Comparison of ENCODE assay signal across 8 cellular contexts in the genomic region with DNA sequence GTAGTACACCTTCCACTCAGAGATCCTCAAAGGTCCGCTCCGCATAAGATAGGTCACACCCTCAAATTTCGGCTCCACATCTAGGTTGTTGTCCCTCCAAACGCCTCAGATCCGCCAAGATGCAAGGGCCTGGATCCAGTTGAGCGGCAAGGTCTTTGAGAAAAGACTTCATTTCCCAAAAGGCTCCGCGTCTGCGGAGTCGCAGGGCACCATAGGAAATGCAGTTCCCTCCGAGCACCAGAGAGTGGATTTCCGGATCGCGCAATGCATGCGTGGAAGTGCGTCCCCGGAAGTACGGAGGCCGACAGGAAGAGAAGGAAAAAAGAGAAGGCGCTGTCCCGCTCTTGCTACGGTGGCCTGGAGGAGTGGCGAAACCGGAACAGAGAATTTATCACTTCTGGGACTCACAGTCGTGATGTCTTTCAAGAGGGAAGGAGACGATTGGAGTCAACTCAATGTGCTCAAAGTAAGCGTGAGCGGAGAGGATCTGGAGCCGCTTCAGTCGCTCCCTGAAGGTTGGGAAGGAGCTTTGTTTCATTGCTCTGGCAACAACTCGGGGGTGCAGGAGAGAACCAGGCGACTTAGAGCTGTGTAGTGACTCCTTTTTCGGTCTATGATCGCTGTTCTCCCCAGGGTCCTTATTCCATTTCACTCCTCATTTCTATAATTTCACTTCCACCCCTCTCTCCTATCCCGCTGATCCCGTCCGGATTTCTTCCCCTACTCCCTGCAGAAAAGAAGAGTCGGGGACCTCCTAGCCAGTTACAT. TPM values are rescaled to one million over a fixed set of nuclear protein-coding genes. Genes with fewer than 3 reads are reported as not detected.
A peak's percentile ranks its signal among the peaks of the same experiment; 100 is the strongest.
DNase-seq lines count a peak whose midpoint lies in the region; ATAC-seq, FAIRE-seq and TF ChIP-seq lines count a peak whose summit lies in the region.

Gene LYSMD1, minus strand, starts transcription at position 165 of the 768 bp plus-strand sequence. CDS start 644 bp downstream, outside the sequence.
Gene SCNM1, plus strand, starts transcription at position 407 of the 768 bp plus-strand sequence. Its CDS starts 9 bp downstream, at position 416.

- peaks cover 5 to 10% (median 5%) of the 10 kb centered on the region in 4 experiments for H3K4me1 ChIP-seq in H1 (replicated peaks in 1 of 4; ENCODE audit: control insufficient read depth in 3 of 4, insufficient read depth in 4 of 4, low read length in 3 of 4)

- H4K5ac ChIP-seq in H1 (ENCODE audit: insufficient read length, low read depth, low read length) = peak within 1 kb of the TSS; percentile 22

- H2BK15ac ChIP-seq in H1 (ENCODE audit: low read length) = 0 out of 2 replicates have a peak within 1 kb of the TSS, but pooled peaks have one; percentile 10

- TF ChIP-seq CTCF in H1 (IDR thresholded peaks at IDR 0.05; ENCODE audit: control extremely low read depth in 1 of 3, insufficient read depth in 1 of 3, low read depth in 1 of 3, low read length in 3 of 3) = no peak

- no peak within 1 kb of the TSS for H3K23ac ChIP-seq in H1 (ENCODE audit: insufficient read length)

- H2AK5ac ChIP-seq in H1 (ENCODE audit: low read depth, low read length) = no peak within 1 kb of the TSS; the same call in 1 of the 2 replicates

- peak within 1 kb of the TSS; percentile 79 to 89 (median 81) for H3K9ac ChIP-seq in H1 (replicated peaks in 1 of 4; ENCODE audit: extremely low read depth in 1 of 4, low read depth in 3 of 4, low read length in 3 of 4)

- TF ChIP-seq EP300 in H1 (IDR thresholded peaks at IDR 0.05; ENCODE audit: borderline replicate concordance in 1 of 2, low read depth in 2 of 2, low read length in 2 of 2) = peak in 1 of 2 experiments; percentile 71; a peak in 1 of 3 replicates

- FAIRE-seq in HTR-8/SVneo (lab: Jason Lieb, UNC) = peak; percentile 33
- peak; percentile 92 for FAIRE-seq in H1 (lab: Jason Lieb, UNC)

- H3K36me3 ChIP-seq in H1 (ENCODE audit: control insufficient read depth in 2 of 4, insufficient read depth in 4 of 4, low read length in 3 of 4) = peaks cover 0 to 18% (median 5%) of the 10 kb centered on the region in 4 experiments; a peak in 5 of 8 replicates

- peak within 1 kb of the TSS; percentile 20; the same call in 1 of the 2 replicates for H2BK12ac ChIP-seq in H1 (ENCODE audit: low read depth, low read length)

- no peak within 1 kb of the TSS for H3K4ac ChIP-seq in H1 (replicated peaks; ENCODE audit: insufficient read length, low read depth, low read length)

- 0 out of 2 replicates have a peak within 1 kb of the TSS, but pooled peaks have one; percentile 15 for H2BK20ac ChIP-seq in H1 (ENCODE audit: low read length)

- no peaks in the 10 kb centered on the region for H4K20me1 ChIP-seq in H1 (replicated peaks in 1 of 2; ENCODE audit: control insufficient read depth in 1 of 2, insufficient read depth in 2 of 2, low read length in 2 of 2)

- H3K18ac ChIP-seq in H1 (ENCODE audit: extremely low read depth, low read length) = peak within 1 kb of the TSS; percentile 89; the same call in 1 of the 2 replicates

- H3K36me3 Mint-ChIP-seq in activated CD8-positive, alpha-beta memory T cell treated with anti-CD3 and anti-CD28 coated beads, Interleukin-2, amount 10 ng/mL, durations not matched to agents 7 days and 5 days = peaks cover 28% of the 10 kb centered on the region
- peaks cover 20% of the 10 kb centered on the region for H3K36me3 Mint-ChIP-seq in memory B cell

- H3K27ac Mint-ChIP-seq in activated CD8-positive, alpha-beta memory T cell treated with anti-CD3 and anti-CD28 coated beads, Interleukin-2, amount 10 ng/mL, durations not matched to agents 7 days and 5 days = peak within 1 kb of the TSS; percentile 89
- H3K27ac Mint-ChIP-seq in memory B cell = peak within 1 kb of the TSS; percentile 84

- H2AFZ ChIP-seq in H1 (ENCODE audit: low read length) = peak within 1 kb of the TSS; percentile 93

- no peaks in the 10 kb centered on the region for H3K9me3 Mint-ChIP-seq in activated CD8-positive, alpha-beta memory T cell treated with anti-CD3 and anti-CD28 coated beads, Interleukin-2, amount 10 ng/mL, durations not matched to agents 7 days and 5 days (ENCODE audit: low read depth)
- no peaks in the 10 kb centered on the region for H3K9me3 Mint-ChIP-seq in memory B cell

- H3K27me3 ChIP-seq in H1 (replicated peaks in 1 of 4; ENCODE audit: control insufficient read depth in 3 of 4, extremely low read depth in 1 of 4, insufficient read depth in 3 of 4, low read length in 3 of 4) = no peaks in the 10 kb centered on the region

- H3K9me3 ChIP-seq in H1 (ENCODE audit: insufficient read depth in 2 of 2, low read depth in 1 of 2, low read length in 1 of 2) = no peaks in the 10 kb centered on the region

- 0 out of 2 replicates have a peak, but pooled peaks cover 3% of the 10 kb centered on the region for H3K79me1 ChIP-seq in H1 (ENCODE audit: low read depth, low read length)

- peak within 1 kb of the TSS; percentile 86 for H4K8ac ChIP-seq in H1 (ENCODE audit: extremely low read depth, insufficient read depth, low read length)

- H3K14ac ChIP-seq in H1 (ENCODE audit: insufficient read length) = no peak within 1 kb of the TSS

- CTCF ChIA-PET in activated CD8-positive, alpha-beta memory T cell treated with anti-CD3 and anti-CD28 coated beads, Interleukin-2, amount 10 ng/mL, durations not matched to agents 7 days and 5 days (lab: Charles Lee) = interaction anchor here (0.5 to 2.3 kb wide), 10 partner anchors 9 to 141 kb away, joined by 3 to 12 read pairs (median 4); partner anchors contain the start of genes GABPB2, TMOD4 and TNFAIP8L2
- CTCF ChIA-PET in H1 (lab: Charles Lee; ENCODE audit: partially characterized antibody) = interaction anchor here (1.0 to 2.7 kb wide), 8 partner anchors 10 to 118 kb away, joined by 3 to 11 read pairs (median 4); partner anchors contain the start of genes C1orf56, TMOD4 and VPS72

- H3K27me3 Mint-ChIP-seq in activated CD8-positive, alpha-beta memory T cell treated with anti-CD3 and anti-CD28 coated beads, Interleukin-2, amount 10 ng/mL, durations not matched to agents 7 days and 5 days = no peaks in the 10 kb centered on the region
- H3K27me3 Mint-ChIP-seq in memory B cell = no peaks in the 10 kb centered on the region

- H3K23me2 ChIP-seq in H1 (ENCODE audit: low read depth, low read length) = peaks cover 17% of the 10 kb centered on the region

- peak in 1 of 2 experiments; percentile 43; a peak in 1 of 3 replicates for TF ChIP-seq POLR2A in H1 (IDR thresholded peaks at IDR 0.05; ENCODE audit: control extremely low read depth in 1 of 2, low read depth in 2 of 2, low read length in 2 of 2)

- peak within 1 kb of the TSS; percentile 56 for H3K56ac ChIP-seq in H1 (replicated peaks; ENCODE audit: insufficient read length, low read depth, low read length)

- DNase-seq in COR-L47 (lab: John Stamatoyannopoulos, UW) (peak; percentile 97), HTR-8/SVneo (ENCODE audit: insufficient read length, low spot score) (peak; percentile 95), NOMO-1 treated with DMSO at 0.1 percent for 48 hours (lab: John Stamatoyannopoulos, UW; ENCODE audit: unreplicated experiment) (peak; percentile 99), H1 (ENCODE audit: low read depth in 1 of 2, low spot score in 2 of 2) (peak; percentile 90 to 93), memory B cell (ENCODE audit: low spot score in 2 of 2) (peak; percentile 86 to 93)
- DNase-seq in activated CD8-positive, alpha-beta memory T cell treated with anti-CD3 and anti-CD28 coated beads, Interleukin-2, amount 10 ng/mL, durations not matched to agents 7 days and 5 days = peak; percentile 99
- DNase-seq in stimulated activated CD8-positive, alpha-beta memory T cell treated with anti-CD3 and anti-CD28 coated beads, Interleukin-12 subunit alpha, Interleukin-12 subunit beta, amount 100 ng/mL, for 1 hour (ENCODE audit: low read depth) = peak; percentile 92

- TF ChIP-seq RAD21 in H1 (IDR thresholded peaks at IDR 0.05 in 1 of 2, conservative IDR thresholded peaks at IDR 0.05 in 1 of 2; ENCODE audit: low read depth in 2 of 2, low read length in 2 of 2) = no peak

- H3K27ac ChIP-seq in H1 (ENCODE audit: low read depth, low read length) = peak within 1 kb of the TSS; percentile 42

- no peak within 1 kb of the TSS for H4K91ac ChIP-seq in H1 (replicated peaks; ENCODE audit: insufficient read length, low read length)

- WGBS in H1 (ENCODE audit: extremely low coverage in 1 of 2, insufficient coverage in 1 of 2, insufficient read length in 1 of 2, insufficient replicate concordance in 2 of 2, low coverage in 1 of 2, low lambda C conversion rate in 2 of 2, missing lambda C conversion rate in 1 of 2), 2 experiments = 2% methylated on average over 38 of the region's 38 CpGs; no CpG with 5 or more reads in 1 of the 2 experiments

- POLR2A ChIA-PET in H1 (lab: Charles Lee; ENCODE audit: partially characterized antibody) = interaction anchor here (0.6 to 2.4 kb wide), 17 partner anchors 9 to 198 kb away, joined by 3 to 13 read pairs (median 5); partner anchors contain the start of genes PSMD4, TMOD4 and TNFAIP8L2

- H3K4me3 ChIP-seq in H1 (ENCODE audit: extremely low read depth in 1 of 4, insufficient read depth in 2 of 4, low read depth in 3 of 4, low read length in 4 of 4) = peak within 1 kb of the TSS; percentile 80 to 99 (median 95)

- peaks cover 48% of the 10 kb centered on the region for H3K4me1 Mint-ChIP-seq in activated CD8-positive, alpha-beta memory T cell treated with anti-CD3 and anti-CD28 coated beads, Interleukin-2, amount 10 ng/mL, durations not matched to agents 7 days and 5 days
- H3K4me1 Mint-ChIP-seq in memory B cell = peaks cover 21% of the 10 kb centered on the region

- peak within 1 kb of the TSS; percentile 86 to 89 for H3K4me2 ChIP-seq in H1 (ENCODE audit: insufficient read depth in 1 of 2, low read depth in 2 of 2, low read length in 2 of 2)

- peaks cover 0 to 12% of the 10 kb centered on the region in 2 experiments; a peak in 2 of 4 replicates for H3K79me2 ChIP-seq in H1 (ENCODE audit: control insufficient read depth in 1 of 2, insufficient read depth in 2 of 2, low read length in 2 of 2)

- H2BK120ac ChIP-seq in H1 (replicated peaks; ENCODE audit: low read depth, low read length) = no peak within 1 kb of the TSS

- peak within 1 kb of the TSS; percentile 91 for H3K4me3 Mint-ChIP-seq in activated CD8-positive, alpha-beta memory T cell treated with anti-CD3 and anti-CD28 coated beads, Interleukin-2, amount 10 ng/mL, durations not matched to agents 7 days and 5 days
- peak within 1 kb of the TSS; percentile 95 for H3K4me3 Mint-ChIP-seq in memory B cell

- peak within 1 kb of the TSS; percentile 85 for H2BK5ac ChIP-seq in H1 (ENCODE audit: low read depth, low read length)

- ATAC-seq in GM21367 (IDR thresholded peaks at IDR 0.05; ENCODE audit: unreplicated experiment) = peak; percentile 77
- ATAC-seq in activated CD8-positive, alpha-beta memory T cell treated with anti-CD3 and anti-CD28 coated beads, Interleukin-2, amount 10 ng/mL, durations not matched to agents 7 days and 5 days = peak; percentile 97
- peak; percentile 96 for ATAC-seq in memory B cell (ENCODE audit: low read depth)

RNA-seq across cellular contexts. Expression of gene LYSMD1, which starts in this region (rescaled TPM):
- total RNA-seq in activated CD8-positive, alpha-beta memory T cell treated with anti-CD3 and anti-CD28 coated beads, Interleukin-2, amount 10 ng/mL, durations not matched to agents 7 days and 5 days = 1 to 10 TPM; 4.4 to 4.9 TPM
- 4.9 and 6.0 TPM in 2 replicates for total RNA-seq in H1 (2021; fragmentation: NEBNext Ultra II Directional; extraction: Animal tissue kit (Norgen Biotek cat#: 25700))
- polyA plus RNA-seq in H1 (2011; rRNA removed) = 2.4 and 2.5 TPM in 2 replicates
- 4.3 TPM for polyA plus RNA-seq in H1 (2011; cell fraction: cytosol; rRNA removed)
- polyA plus RNA-seq in H1 (2011; cell fraction: nucleus; rRNA removed) = 5.4 TPM
- polyA plus RNA-seq in H1 (2012, experiment 1 of 2) = 4.8 to 6.5 TPM (median 6.0 TPM) in 4 replicates
- 4.9 TPM for polyA plus RNA-seq in H1 (2012, experiment 2 of 2)
- polyA plus RNA-seq in H1 (2013, experiment 1 of 2) = 3.3 TPM
- polyA plus RNA-seq in H1 (2013, experiment 2 of 2) = 3.2 TPM
- 5.1 and 7.4 TPM in 2 replicates for polyA minus RNA-seq in H1 (2011; rRNA and poly(A)+ RNA removed)
- polyA minus RNA-seq in H1 (2011; cell fraction: cytosol; rRNA and poly(A)+ RNA removed) = 4.3 TPM
- 4.1 TPM for polyA minus RNA-seq in H1 (2011; cell fraction: nucleus; rRNA and poly(A)+ RNA removed)

RNA-seq across cellular contexts. Expression of gene SCNM1, which starts in this region (rescaled TPM):
- 10 to 100 TPM; 60.6 to 69.6 TPM for total RNA-seq in activated CD8-positive, alpha-beta memory T cell treated with anti-CD3 and anti-CD28 coated beads, Interleukin-2, amount 10 ng/mL, durations not matched to agents 7 days and 5 days
- 44.5 and 46.2 TPM in 2 replicates for total RNA-seq in H1 (2021; fragmentation: NEBNext Ultra II Directional; extraction: Animal tissue kit (Norgen Biotek cat#: 25700))
- polyA plus RNA-seq in H1 (2011; rRNA removed) = 13.6 and 17.3 TPM in 2 replicates
- 24.2 TPM for polyA plus RNA-seq in H1 (2011; cell fraction: cytosol; rRNA removed)
- 34.6 TPM for polyA plus RNA-seq in H1 (2011; cell fraction: nucleus; rRNA removed)
- 47.7 to 56.4 TPM (median 51.1 TPM) in 4 replicates for polyA plus RNA-seq in H1 (2012, experiment 1 of 2)
- 39.8 TPM for polyA plus RNA-seq in H1 (2012, experiment 2 of 2)
- 46.5 TPM for polyA plus RNA-seq in H1 (2013, experiment 1 of 2)
- 43.1 TPM for polyA plus RNA-seq in H1 (2013, experiment 2 of 2)
- polyA minus RNA-seq in H1 (2011; rRNA and poly(A)+ RNA removed) = 8.7 and 9.6 TPM in 2 replicates
- polyA minus RNA-seq in H1 (2011; cell fraction: cytosol; rRNA and poly(A)+ RNA removed) = 8.2 TPM
- polyA minus RNA-seq in H1 (2011; cell fraction: nucleus; rRNA and poly(A)+ RNA removed) = 6.5 TPM

Comparison
In these comparisons a context has a peak if more than half of its experiments do, and no peak if none do; other contexts are left out.
1. Peak in every context shown above with its lines: DNase-seq, ATAC-seq, H3K4me3 ChIP-seq and H3K27ac ChIP-seq.